ENCODE assay signal across 7 cellular contexts in genomic region chr12:57846577-57847319, GRCh38. TPM values are rescaled to one million over a fixed set of nuclear protein-coding genes. Genes with fewer than 3 reads are reported as not detected.
DNase-seq lines count a peak whose midpoint lies in the region; ATAC-seq, FAIRE-seq and TF ChIP-seq lines count a peak whose summit lies in the region.

A gene with protein sequence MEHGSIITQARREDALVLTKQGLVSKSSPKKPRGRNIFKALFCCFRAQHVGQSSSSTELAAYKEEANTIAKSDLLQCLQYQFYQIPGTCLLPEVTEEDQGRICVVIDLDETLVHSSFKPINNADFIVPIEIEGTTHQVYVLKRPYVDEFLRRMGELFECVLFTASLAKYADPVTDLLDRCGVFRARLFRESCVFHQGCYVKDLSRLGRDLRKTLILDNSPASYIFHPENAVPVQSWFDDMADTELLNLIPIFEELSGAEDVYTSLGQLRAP (minus strand): TSS chr12:57846729. CDS start chr12:57846435, 294 bp downstream.

- no peak for TF ChIP-seq CTCF in WTC11 (IDR thresholded peaks at IDR 0.05)
- TF ChIP-seq CTCF in bronchial epithelial cell (IDR thresholded peaks at IDR 0.05; ENCODE audit: insufficient read depth, low read length, severe bottlenecking), result no peak

- peaks cover 51% of the 10 kb centered on the region for H3K4me1 Mint-ChIP-seq in WTC11

- H3K9me3 ChIP-seq in iPS-20b (ENCODE audit: insufficient read depth, low read depth, low read length), result no peaks in the 10 kb centered on the region

- H3K27ac ChIP-seq in iPS-20b (ENCODE audit: low read length) (peak within 1 kb of the TSS; percentile 92), skin epidermis (peak within 1 kb of the TSS; percentile 85 to 100 (median 99))

- peak; percentile 98 for DNase-seq in NCI-H345 (lab: John Stamatoyannopoulos, UW)
- DNase-seq in WTC11 (ENCODE audit: low spot score), result peak; percentile 100
- DNase-seq in bronchial epithelial cell (ENCODE audit: low read depth), result peak; percentile 88

- ATAC-seq in GM18861 (IDR thresholded peaks at IDR 0.05; ENCODE audit: unreplicated experiment) (peak; percentile 39), HG03139 (IDR thresholded peaks at IDR 0.05; ENCODE audit: unreplicated experiment) (peak; percentile 29), WTC11 (peak; percentile 65)

- no peak for FAIRE-seq in bronchial epithelial cell (lab: Jason Lieb, UNC)

- no peaks in the 10 kb centered on the region for H3K36me3 Mint-ChIP-seq in WTC11

- H3K27me3 ChIP-seq in bronchial epithelial cell (ENCODE audit: control insufficient read depth, insufficient read depth, low read length) (peaks cover 1% of the 10 kb centered on the region), iPS-20b (ENCODE audit: insufficient read depth, low read length) (peaks cover 13% of the 10 kb centered on the region)

- POLR2A ChIA-PET in WTC11 (lab: Charles Lee), result interaction anchor here (0.6 to 6.9 kb wide), 14 partner anchors 11 to 597 kb away, joined by 3 to 134 read pairs (median 6); partner anchors contain the start of genes ATP23, EEF1AKMT3 and METTL1

- H3K27ac Mint-ChIP-seq in WTC11, result peak within 1 kb of the TSS; percentile 95

- peak within 1 kb of the TSS; percentile 69 for H3K4me3 Mint-ChIP-seq in WTC11

- H3K36me3 ChIP-seq in bronchial epithelial cell (ENCODE audit: control insufficient read depth, insufficient read depth, low read length) (no peaks in the 10 kb centered on the region), iPS-20b (ENCODE audit: insufficient read depth, low read depth, low read length) (no peaks in the 10 kb centered on the region)

- peaks cover 33% of the 10 kb centered on the region for H3K4me1 ChIP-seq in iPS-20b (ENCODE audit: insufficient read depth, low read length)

- no peaks in the 10 kb centered on the region for H3K9me3 Mint-ChIP-seq in WTC11

- peaks cover 14% of the 10 kb centered on the region for H3K27me3 Mint-ChIP-seq in WTC11 (ENCODE audit: low read depth)

- CTCF ChIA-PET in WTC11 (lab: Charles Lee), result interaction anchor here (0.6 to 4.3 kb wide), 9 partner anchors 10 to 94 kb away, joined by 3 to 27 read pairs (median 8); partner anchors contain the start of gene CYP27B1

- H3K9ac ChIP-seq in iPS-20b (ENCODE audit: low read depth, low read length), result peak within 1 kb of the TSS; percentile 94

- H3K4me3 ChIP-seq in bronchial epithelial cell (ENCODE audit: low read depth, low read length), result peak within 1 kb of the TSS; percentile 96
- H3K4me3 ChIP-seq in iPS-20b (ENCODE audit: low read length), result peak within 1 kb of the TSS; percentile 94
- H3K4me3 ChIP-seq in skin epidermis, result peak within 1 kb of the TSS; percentile 84 to 99 (median 89)

TF ChIP-seq in WTC11, 78 proteins besides CTCF, POLR2A, EP300 and RAD21 (continues in another document):
- TF ChIP-seq, protein P1, sequence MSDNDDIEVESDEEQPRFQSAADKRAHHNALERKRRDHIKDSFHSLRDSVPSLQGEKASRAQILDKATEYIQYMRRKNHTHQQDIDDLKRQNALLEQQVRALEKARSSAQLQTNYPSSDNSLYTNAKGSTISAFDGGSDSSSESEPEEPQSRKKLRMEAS (CRISPR knock-in tag; IDR thresholded peaks at IDR 0.05), result no peak
- TF ChIP-seq ZBTB21 (CRISPR knock-in tag; IDR thresholded peaks at IDR 0.05; ENCODE audit: borderline replicate concordance) (no peak), NR1H2 (CRISPR knock-in tag; IDR thresholded peaks at IDR 0.05) (no peak), JAZF1 (CRISPR knock-in tag; IDR thresholded peaks at IDR 0.05) (no peak), TCF7 (CRISPR knock-in tag; IDR thresholded peaks at IDR 0.05; ENCODE audit: low read depth) (no peak), USF2 (CRISPR knock-in tag; IDR thresholded peaks at IDR 0.05) (no peak; the same call in 1 of the 2 replicates), TP53 (CRISPR knock-in tag; IDR thresholded peaks at IDR 0.05) (no peak), AR (CRISPR knock-in tag; IDR thresholded peaks at IDR 0.05) (no peak), PRRX2 (CRISPR knock-in tag; IDR thresholded peaks at IDR 0.05) (no peak), MXD4 (CRISPR knock-in tag; IDR thresholded peaks at IDR 0.05; ENCODE audit: borderline replicate concordance) (no peak), KAT7 (CRISPR knock-in tag; IDR thresholded peaks at IDR 0.05; ENCODE audit: borderline replicate concordance) (no peak), RELA (CRISPR knock-in tag; IDR thresholded peaks at IDR 0.05; ENCODE audit: borderline replicate concordance) (no peak), ZNF425 (CRISPR knock-in tag; conservative IDR thresholded peaks at IDR 0.05) (no peak)
- TF ChIP-seq, protein P2, sequence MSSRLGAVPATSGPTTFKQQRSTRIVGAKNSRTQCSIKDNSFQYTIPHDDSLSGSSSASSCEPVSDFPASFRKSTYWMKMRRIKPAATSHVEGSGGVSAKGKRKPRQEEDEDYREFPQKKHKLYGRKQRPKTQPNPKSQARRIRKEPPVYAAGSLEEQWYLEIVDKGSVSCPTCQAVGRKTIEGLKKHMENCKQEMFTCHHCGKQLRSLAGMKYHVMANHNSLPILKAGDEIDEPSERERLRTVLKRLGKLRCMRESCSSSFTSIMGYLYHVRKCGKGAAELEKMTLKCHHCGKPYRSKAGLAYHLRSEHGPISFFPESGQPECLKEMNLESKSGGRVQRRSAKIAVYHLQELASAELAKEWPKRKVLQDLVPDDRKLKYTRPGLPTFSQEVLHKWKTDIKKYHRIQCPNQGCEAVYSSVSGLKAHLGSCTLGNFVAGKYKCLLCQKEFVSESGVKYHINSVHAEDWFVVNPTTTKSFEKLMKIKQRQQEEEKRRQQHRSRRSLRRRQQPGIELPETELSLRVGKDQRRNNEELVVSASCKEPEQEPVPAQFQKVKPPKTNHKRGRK (CRISPR knock-in tag; IDR thresholded peaks at IDR 0.05; ENCODE audit: borderline replicate concordance), result no peak
- TF ChIP-seq, protein P3, sequence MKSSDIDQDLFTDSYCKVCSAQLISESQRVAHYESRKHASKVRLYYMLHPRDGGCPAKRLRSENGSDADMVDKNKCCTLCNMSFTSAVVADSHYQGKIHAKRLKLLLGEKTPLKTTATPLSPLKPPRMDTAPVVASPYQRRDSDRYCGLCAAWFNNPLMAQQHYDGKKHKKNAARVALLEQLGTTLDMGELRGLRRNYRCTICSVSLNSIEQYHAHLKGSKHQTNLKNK (CRISPR knock-in tag; IDR thresholded peaks at IDR 0.05), result no peak

RNA-seq across cellular contexts. Expression of the gene that starts here (rescaled TPM):
- total RNA-seq in WTC11 (2021), result 97.0 to 122 TPM (median 101 TPM) in 3 replicates
- total RNA-seq in bronchial epithelial cell, result 29.3 and 36.3 TPM in 2 replicates

Comparison
In these comparisons a context has a peak if more than half of its experiments do, and no peak if none do; other contexts are left out.
1. Peak in every context shown above with its lines: DNase-seq, ATAC-seq, H3K4me3 ChIP-seq and H3K27ac ChIP-seq.